Comparison of ENCODE assay signal across 10 cellular contexts in the genomic region with DNA sequence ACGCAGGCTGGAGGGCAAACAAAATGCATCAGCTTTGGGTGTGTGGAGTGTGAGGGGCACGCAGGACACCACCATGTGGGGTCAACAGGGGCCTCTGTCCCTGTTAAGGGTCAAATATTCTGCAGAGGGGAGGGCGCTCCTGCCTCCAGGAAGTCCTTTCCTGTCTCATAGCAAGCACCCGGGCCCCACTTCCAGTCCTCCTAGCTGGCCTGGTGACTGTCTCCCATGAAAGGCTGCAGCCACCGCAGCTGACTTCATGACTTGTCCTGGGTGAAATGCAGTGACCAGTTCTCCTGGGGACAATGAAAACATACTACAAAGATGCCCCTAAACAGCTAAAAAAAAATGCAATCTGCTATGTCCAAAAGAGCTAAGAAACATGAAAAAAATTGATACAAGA.
"Had no signal": no experiment of that assay in that cellular context is flagged by ENCODE, and none has a peak within 500 bp of the region (broad histone marks: within the 10 kb centered on the region; RNA-seq: fewer than 3 reads in every experiment).

No MANE protein-coding gene starts in this region.

- H3K4me3 ChIP-seq: pancreas, thyroid gland, vagina had no signal

- H3K9me3 ChIP-seq: pancreas, thyroid gland, vagina had no signal

- DNase-seq: activated CD4-positive, alpha-beta T cell treated with anti-CD3 and anti-CD28 coated beads, Interleukin-2, amount 10 ng/mL, durations not matched to agents 24 days and 14 days; activated naive CD4-positive, alpha-beta T cell treated with anti-CD3 and anti-CD28 coated beads, Interleukin-2, amount 50 U/mL, for 16 hours; amygdala; left colon; pancreas; stimulated activated CD4-positive, alpha-beta T cell treated with anti-CD3 and anti-CD28 coated beads, Interleukin-4, amount 100 ng/mL, for 4 hours had no signal

- H3K36me3 ChIP-seq: pancreas, thyroid gland, vagina had no signal

- H3K27ac Mint-ChIP-seq: activated CD4-positive, alpha-beta T cell treated with anti-CD3 and anti-CD28 coated beads, Interleukin-2, amount 10 ng/mL, durations not matched to agents 24 days and 14 days; activated T-helper 17 cell treated with anti-CD3 and anti-CD28 coated beads, Interleukin-2, amount 50 U/mL, for 72 hours; T-helper 1 cell treated with Interleukin-12 subunit alpha and Interleukin-12 subunit beta and Interleukin-4 antibody, amounts not matched to agents 30 μg/mL and 1 μg/mL, for 36 hours had no signal

- H3K4me3 Mint-ChIP-seq: activated CD4-positive, alpha-beta T cell treated with anti-CD3 and anti-CD28 coated beads, Interleukin-2, amount 10 ng/mL, durations not matched to agents 24 days and 14 days; activated T-helper 17 cell treated with anti-CD3 and anti-CD28 coated beads, Interleukin-2, amount 50 U/mL, for 72 hours; T-helper 1 cell treated with Interleukin-12 subunit alpha and Interleukin-12 subunit beta and Interleukin-4 antibody, amounts not matched to agents 30 μg/mL and 1 μg/mL, for 36 hours had no signal

- H3K27me3 ChIP-seq: pancreas, thyroid gland, vagina had no signal

- ATAC-seq: left colon had no signal

- H3K27ac ChIP-seq: vagina had no signal

- H3K9me3 Mint-ChIP-seq: activated CD4-positive, alpha-beta T cell treated with anti-CD3 and anti-CD28 coated beads, Interleukin-2, amount 10 ng/mL, durations not matched to agents 24 days and 14 days; activated T-helper 17 cell treated with anti-CD3 and anti-CD28 coated beads, Interleukin-2, amount 50 U/mL, for 72 hours; T-helper 1 cell treated with Interleukin-12 subunit alpha and Interleukin-12 subunit beta and Interleukin-4 antibody, amounts not matched to agents 30 μg/mL and 1 μg/mL, for 36 hours had no signal

- H3K27me3 Mint-ChIP-seq: activated T-helper 17 cell treated with anti-CD3 and anti-CD28 coated beads, Interleukin-2, amount 50 U/mL, for 72 hours had no signal
